ENCODE assay signal across 21 cellular contexts in genomic region chr10:124134251-124134650, GRCh38.
"Had no signal": no experiment of that assay in that cellular context is flagged by ENCODE, and none has a peak within 500 bp of the region (broad histone marks: within the 10 kb centered on the region; RNA-seq: fewer than 3 reads in every experiment).

No MANE protein-coding gene starts in this region.

- DNase-seq: Karpas-422, KG1, MM.1S, NCI-H1092 treated with DMSO at 0.1 percent for 48 hours, NCI-H1436, NCI-H187, NCI-H2029, NCI-H2081 treated with DMSO at 0.1 percent for 48 hours, NCI-H2171, NCI-H226, NCI-H446, NCI-H510A, NCI-H524 treated with DMSO at 0.1 percent for 48 hours, NCI-H69, NCI-H774, Right ventricle myocardium superior, RPMI8226, SIG-M5 had no signal

- H3K36me3 ChIP-seq: SJSA1 had no signal

- H3K4me1 ChIP-seq: SJSA1 had no signal

- H3K4me3 ChIP-seq: SJSA1, SK-N-MC had no signal

- H3K27ac ChIP-seq: SJSA1, SK-N-MC had no signal

- ATAC-seq: HepG2 had no signal

- H3K9me3 ChIP-seq: SJSA1 had no signal
